8 cellular contexts compared by ENCODE assay signal in genomic region chr6:16316741-16317251, GRCh38.
DNase-seq lines count a peak whose midpoint lies in the region; ATAC-seq and TF ChIP-seq lines count a peak whose summit lies in the region.

No MANE protein-coding gene starts in this region.

- peak overlapping the region; percentile 56 for H3K27ac Mint-ChIP-seq in activated CD8-positive, alpha-beta memory T cell treated with anti-CD3 and anti-CD28 coated beads, Interleukin-2, amount 10 ng/mL, durations not matched to agents 7 days and 5 days

- ATAC-seq in activated CD8-positive, alpha-beta memory T cell treated with anti-CD3 and anti-CD28 coated beads, Interleukin-2, amount 10 ng/mL, durations not matched to agents 7 days and 5 days = no peak
- no peak for ATAC-seq in GM21737 (IDR thresholded peaks at IDR 0.05; ENCODE audit: unreplicated experiment)

- TF ChIP-seq CTCF in MM.1S (IDR thresholded peaks at IDR 0.05; ENCODE audit: low read length) (peak; percentile 61), WI38 (IDR thresholded peaks at IDR 0.05; ENCODE audit: low read depth, low read length) (peak; percentile 74)

- peaks cover 20% of the 10 kb centered on the region for H3F3A ChIP-seq in MM.1S (ENCODE audit: insufficient read depth, low read length)

- H3K4me3 ChIP-seq in MM.1S (ENCODE audit: low read length) = no peak overlapping the region
- no peak overlapping the region for H3K4me3 ChIP-seq in WI38 (ENCODE audit: low read depth, low read length)

- no peaks in the 10 kb centered on the region for H3K9me3 Mint-ChIP-seq in activated CD8-positive, alpha-beta memory T cell treated with anti-CD3 and anti-CD28 coated beads, Interleukin-2, amount 10 ng/mL, durations not matched to agents 7 days and 5 days (ENCODE audit: low read depth)

- peak overlapping the region; percentile 39; the same call in 1 of the 2 replicates for H3K27ac ChIP-seq in MM.1S (ENCODE audit: low read length)

- no peaks in the 10 kb centered on the region for H3K27me3 ChIP-seq in MM.1S (replicated peaks; ENCODE audit: insufficient read depth, low read length)

- H3K4me3 Mint-ChIP-seq in activated CD8-positive, alpha-beta memory T cell treated with anti-CD3 and anti-CD28 coated beads, Interleukin-2, amount 10 ng/mL, durations not matched to agents 7 days and 5 days = no peak overlapping the region

- peaks cover 5% of the 10 kb centered on the region; the same call in 1 of the 2 replicates for H3K79me2 ChIP-seq in MM.1S (ENCODE audit: low read length)

- H3K9ac ChIP-seq in MM.1S (ENCODE audit: low read length) = peak overlapping the region; percentile 18; the same call in 1 of the 2 replicates

- H3K9me2 ChIP-seq in MM.1S (replicated peaks; ENCODE audit: insufficient read depth, low read length) = no peaks in the 10 kb centered on the region

- peak overlapping the region; percentile 59; the same call in 1 of the 2 replicates for H3K4me2 ChIP-seq in MM.1S (ENCODE audit: low read depth, low read length)

- DNase-seq in activated CD8-positive, alpha-beta memory T cell treated with anti-CD3 and anti-CD28 coated beads, Interleukin-2, amount 10 ng/mL, durations not matched to agents 7 days and 5 days = peak; percentile 48
- no peak for DNase-seq in activated CD8-positive, alpha-beta memory T cell treated with anti-CD3 and anti-CD28 coated beads, Interleukin-2, amount 50 U/mL, for 48 hours
- DNase-seq in MM.1S = peak; percentile 47
- peak; percentile 75 for DNase-seq in germinal center (ENCODE audit: low spot score)
- DNase-seq in stimulated activated naive CD4-positive, alpha-beta T cell (lab: John Stamatoyannopoulos, UW) = peak; percentile 8 to 62 (median 30)
- DNase-seq in middle frontal gyrus (ENCODE audit: extremely low spot score, low spot score) = no peak

- peaks cover 27% of the 10 kb centered on the region for H3K4me1 ChIP-seq in MM.1S (ENCODE audit: low read length)

- no peaks in the 10 kb centered on the region for H3K36me3 Mint-ChIP-seq in activated CD8-positive, alpha-beta memory T cell treated with anti-CD3 and anti-CD28 coated beads, Interleukin-2, amount 10 ng/mL, durations not matched to agents 7 days and 5 days

- no peak overlapping the region for H2AFZ ChIP-seq in MM.1S (ENCODE audit: low read length)

- no peaks in the 10 kb centered on the region for H3K36me3 ChIP-seq in MM.1S (replicated peaks; ENCODE audit: insufficient read depth, low read length)

- H3K9me3 ChIP-seq in MM.1S (replicated peaks; ENCODE audit: insufficient read depth, low read length) = no peaks in the 10 kb centered on the region

- peaks cover 49% of the 10 kb centered on the region for H3K4me1 Mint-ChIP-seq in activated CD8-positive, alpha-beta memory T cell treated with anti-CD3 and anti-CD28 coated beads, Interleukin-2, amount 10 ng/mL, durations not matched to agents 7 days and 5 days

- CTCF ChIA-PET in activated CD8-positive, alpha-beta memory T cell treated with anti-CD3 and anti-CD28 coated beads, Interleukin-2, amount 10 ng/mL, durations not matched to agents 7 days and 5 days (lab: Charles Lee) = interaction anchor here (0.7 to 5.0 kb wide), 10 partner anchors 16 to 466 kb away, joined by 3 to 35 read pairs (median 4); no protein-coding TSS in a partner anchor

- H3K27me3 Mint-ChIP-seq in activated CD8-positive, alpha-beta memory T cell treated with anti-CD3 and anti-CD28 coated beads, Interleukin-2, amount 10 ng/mL, durations not matched to agents 7 days and 5 days = no peaks in the 10 kb centered on the region

- H4K20me1 ChIP-seq in MM.1S (ENCODE audit: insufficient read depth, low read length) = no peaks in the 10 kb centered on the region

Comparison
In these comparisons a context has a peak if more than half of its experiments do, and no peak if none do; other contexts are left out.
1. DNase-seq: peak in activated CD8-positive, alpha-beta memory T cell treated with anti-CD3 and anti-CD28 coated beads, Interleukin-2, amount 10 ng/mL, durations not matched to agents 7 days and 5 days (single experiment), MM.1S (single experiment), germinal center (single experiment) and stimulated activated naive CD4-positive, alpha-beta T cell (6 of 6); none in activated CD8-positive, alpha-beta memory T cell treated with anti-CD3 and anti-CD28 coated beads, Interleukin-2, amount 50 U/mL, for 48 hours (single experiment) and middle frontal gyrus (single experiment).